In genomic region chr10:43671659-43672555, GRCh38 we compare ENCODE assay signal across 8 cellular contexts. TPM values are rescaled to one million over a fixed set of nuclear protein-coding genes. Genes with fewer than 3 reads are reported as not detected.
A peak's percentile ranks its signal among the peaks of the same experiment; 100 is the strongest.
DNase-seq lines count a peak whose midpoint lies in the region; ATAC-seq and TF ChIP-seq lines count a peak whose summit lies in the region.

No MANE protein-coding gene starts in this region.

- no peak overlapping the region for H3K27ac Mint-ChIP-seq in T-helper 2 cell treated with Interferon-gamma antibody and Interleukin-4, amounts not matched to agents 5 μg/mL and 100 μg/mL, for 36 hours
- no peak overlapping the region for H3K27ac Mint-ChIP-seq in chondrocyte (ENCODE audit: unreplicated experiment)
- no peak overlapping the region for H3K27ac Mint-ChIP-seq in stimulated activated naive B cell treated with anti-CD40 and anti-IgM and Interleukin-4, amounts not matched to agents 10 μg/mL and 1 μg/mL and 100 μg/mL, for 72 hours

- H3K9me3 Mint-ChIP-seq in T-helper 2 cell treated with Interferon-gamma antibody and Interleukin-4, amounts not matched to agents 5 μg/mL and 100 μg/mL, for 36 hours = no peaks in the 10 kb centered on the region
- peaks cover 4% of the 10 kb centered on the region for H3K9me3 Mint-ChIP-seq in chondrocyte (ENCODE audit: low read depth)
- H3K9me3 Mint-ChIP-seq in stimulated activated naive B cell treated with anti-CD40 and anti-IgM and Interleukin-4, amounts not matched to agents 10 μg/mL and 1 μg/mL and 100 μg/mL, for 72 hours = no peaks in the 10 kb centered on the region

- peaks cover 3% of the 10 kb centered on the region for H3K4me1 Mint-ChIP-seq in T-helper 2 cell treated with Interferon-gamma antibody and Interleukin-4, amounts not matched to agents 5 μg/mL and 100 μg/mL, for 36 hours (ENCODE audit: low read depth)
- peaks cover 5% of the 10 kb centered on the region for H3K4me1 Mint-ChIP-seq in chondrocyte (ENCODE audit: low read depth)
- H3K4me1 Mint-ChIP-seq in stimulated activated naive B cell treated with anti-CD40 and anti-IgM and Interleukin-4, amounts not matched to agents 10 μg/mL and 1 μg/mL and 100 μg/mL, for 72 hours = peaks cover 6 to 7% of the 10 kb centered on the region in 2 donors

- no peak overlapping the region for H3K4me3 Mint-ChIP-seq in T-helper 2 cell treated with Interferon-gamma antibody and Interleukin-4, amounts not matched to agents 5 μg/mL and 100 μg/mL, for 36 hours
- H3K4me3 Mint-ChIP-seq in chondrocyte (ENCODE audit: unreplicated experiment) = no peak overlapping the region
- no peak overlapping the region for H3K4me3 Mint-ChIP-seq in stimulated activated naive B cell treated with anti-CD40 and anti-IgM and Interleukin-4, amounts not matched to agents 10 μg/mL and 1 μg/mL and 100 μg/mL, for 72 hours

- ATAC-seq in GM21390 (IDR thresholded peaks at IDR 0.05; ENCODE audit: unreplicated experiment) (peak; percentile 73), HG02571 (IDR thresholded peaks at IDR 0.05; ENCODE audit: unreplicated experiment) (no peak)
- ATAC-seq in stimulated activated naive B cell treated with anti-CD40 and anti-IgM and Interleukin-4, amounts not matched to agents 10 μg/mL and 1 μg/mL and 100 μg/mL, for 72 hours (replicated peaks) = peak; percentile 70 to 78

- peaks cover 27% of the 10 kb centered on the region for H3K27me3 Mint-ChIP-seq in T-helper 2 cell treated with Interferon-gamma antibody and Interleukin-4, amounts not matched to agents 5 μg/mL and 100 μg/mL, for 36 hours (ENCODE audit: low read depth)
- peaks cover 6% of the 10 kb centered on the region for H3K27me3 Mint-ChIP-seq in chondrocyte (ENCODE audit: low read depth)
- H3K27me3 Mint-ChIP-seq in stimulated activated naive B cell treated with anti-CD40 and anti-IgM and Interleukin-4, amounts not matched to agents 10 μg/mL and 1 μg/mL and 100 μg/mL, for 72 hours = peaks cover 48 to 50% of the 10 kb centered on the region in 2 donors

- DNase-seq in DMS114 treated with DMSO at 0.1 percent for 48 hours (lab: John Stamatoyannopoulos, UW; ENCODE audit: unreplicated experiment) (peak; percentile 49), M059J (ENCODE audit: low read depth) (peak; percentile 83), chondrocyte (ENCODE audit: low spot score) (no peak), kidney tubule cell (ENCODE audit: low spot score) (peak; percentile 78)
- DNase-seq in T-helper 2 cell treated with Interferon-gamma antibody and Interleukin-4, amounts not matched to agents 5 μg/mL and 100 μg/mL, for 36 hours (ENCODE audit: low spot score) = peak; percentile 30
- DNase-seq in stimulated activated naive B cell treated with anti-CD40 and anti-IgM and Interleukin-4, amounts not matched to agents 10 μg/mL and 1 μg/mL and 100 μg/mL, for 72 hours = peak; percentile 24

- no peaks in the 10 kb centered on the region for H3K36me3 Mint-ChIP-seq in T-helper 2 cell treated with Interferon-gamma antibody and Interleukin-4, amounts not matched to agents 5 μg/mL and 100 μg/mL, for 36 hours (ENCODE audit: low read depth)
- H3K36me3 Mint-ChIP-seq in chondrocyte (ENCODE audit: low read depth) = no peaks in the 10 kb centered on the region
- H3K36me3 Mint-ChIP-seq in stimulated activated naive B cell treated with anti-CD40 and anti-IgM and Interleukin-4, amounts not matched to agents 10 μg/mL and 1 μg/mL and 100 μg/mL, for 72 hours = no peaks in the 10 kb centered on the region

- peak; percentile 97 for TF ChIP-seq CTCF in chondrocyte (IDR thresholded peaks at IDR 0.05)

RNA-seq across cellular contexts. Expression of gene ZNF32, which starts 23.2 kb away (rescaled TPM):
- 34.2 and 37.0 TPM in 2 replicates for total RNA-seq in M059J (2014; rRNA removed; shearing (Covaris generic))
- 35.4 to 41.1 TPM (median 40.3 TPM) in 3 replicates for total RNA-seq in chondrocyte
